21 cellular contexts compared by ENCODE assay signal in genomic region chr2:180694445-180695421, GRCh38.
DNase-seq lines count a peak whose midpoint lies in the region; ATAC-seq and TF ChIP-seq lines count a peak whose summit lies in the region.
"Had no signal": no experiment of that assay in that cellular context is flagged by ENCODE, and none has a peak within 500 bp of the region (broad histone marks: within the 10 kb centered on the region; RNA-seq: fewer than 3 reads in every experiment).

No MANE protein-coding gene starts in this region.

- BruUV-seq in PC-3 (replicated peaks; lab: Mats Ljungman, UMichigan): no TSS peak

- H3K4me3 ChIP-seq in Karpas-422 (ENCODE audit: low read length) (peak overlapping the region; percentile 21; the same call in 1 of the 2 replicates), PC-3 (ENCODE audit: low read length) (peak overlapping the region; percentile 75), foreskin fibroblast (ENCODE audit: low read depth in 1 of 2, low read length in 2 of 2) (peak overlapping the region; percentile 18 to 22)
- H3K4me3 ChIP-seq: cardiac muscle cell, heart left ventricle, vagina had no signal

- POLR2A ChIA-PET in PC-3 (lab: Charles Lee; ENCODE audit: unreplicated experiment): interaction anchor here (0.5 kb wide), 1 partner anchor 365 kb away, joined by 4 read pairs; no protein-coding TSS in a partner anchor

- DNase-seq in EH (ENCODE audit: low read depth) (peak; percentile 13), Karpas-422 (no peak), PC-3 (no peak), foreskin fibroblast (peak in 1 of 2 donors; percentile 52), COR-L47 (lab: John Stamatoyannopoulos, UW) (no peak), NCI-H1436 (lab: John Stamatoyannopoulos, UW) (no peak)
- DNase-seq: activated CD4-positive, CD25-positive, alpha-beta regulatory T cell treated with anti-CD3 and anti-CD28 coated beads, Interleukin-2, amount 50 U/mL, for 72 hours; DND-41; H9; heart left ventricle; naive thymus-derived CD4-positive, alpha-beta T cell; NCI-H1092 treated with DMSO at 0.1 percent for 48 hours; NCI-H226; NK-92 treated with Interleukin-12 subunit alpha and Interleukin-12 subunit beta, amount 100 ng/mL, for 24 hours; stimulated activated CD4-positive, alpha-beta T cell treated with anti-CD3 and anti-CD28 coated beads, Interleukin-2, amount 100 ng/mL, for 48 hours had no signal

- no peak for ATAC-seq in PC-3
- no peak for ATAC-seq in GM18511 (IDR thresholded peaks at IDR 0.05; ENCODE audit: unreplicated experiment)
- no peak for ATAC-seq in HG03460 (IDR thresholded peaks at IDR 0.05; ENCODE audit: unreplicated experiment)
- ATAC-seq: activated T-helper 17 cell treated with anti-CD3 and anti-CD28 coated beads, Interleukin-2, amount 50 U/mL, for 72 hours; heart left ventricle; naive thymus-derived CD4-positive, alpha-beta T cell had no signal

- H3K9ac ChIP-seq in Karpas-422 (ENCODE audit: low read length): peak overlapping the region; percentile 27; the same call in 1 of the 2 replicates
- H3K9ac ChIP-seq in PC-3 (ENCODE audit: low read length): peak overlapping the region; percentile 40

- peak overlapping the region; percentile 31 for H3K4me2 ChIP-seq in Karpas-422 (ENCODE audit: low read depth, low read length, poor library complexity, severe bottlenecking)
- H3K4me2 ChIP-seq in PC-3 (ENCODE audit: low read length): peak overlapping the region; percentile 91

- H4K20me1 ChIP-seq in Karpas-422 (ENCODE audit: insufficient read depth, low read depth, low read length): no peaks in the 10 kb centered on the region
- H4K20me1 ChIP-seq in PC-3 (ENCODE audit: low read length): no peaks in the 10 kb centered on the region

- H3F3A ChIP-seq in PC-3 (ENCODE audit: low read length, unreplicated experiment): no peaks in the 10 kb centered on the region

- H2AFZ ChIP-seq in Karpas-422 (ENCODE audit: low read length) (peak overlapping the region; percentile 10; the same call in 1 of the 2 replicates), PC-3 (ENCODE audit: low read length) (peak overlapping the region; percentile 47)

- H3K27me3 ChIP-seq in Karpas-422 (ENCODE audit: low read length) (no peaks in the 10 kb centered on the region), PC-3 (ENCODE audit: low read length) (no peaks in the 10 kb centered on the region)
- H3K27me3 ChIP-seq: cardiac muscle cell, heart left ventricle, vagina had no signal

- H3K79me2 ChIP-seq in Karpas-422 (ENCODE audit: low read length) (no peaks in the 10 kb centered on the region), PC-3 (ENCODE audit: low read length) (peaks cover 48% of the 10 kb centered on the region)

- H3K27ac ChIP-seq in Karpas-422 (ENCODE audit: low read length): no peak overlapping the region
- no peak overlapping the region for H3K27ac ChIP-seq in PC-3 (ENCODE audit: low read length)
- H3K27ac ChIP-seq: cardiac muscle cell, esophagus muscularis mucosa, heart left ventricle, vagina had no signal

- no peaks in the 10 kb centered on the region for H3K36me3 ChIP-seq in Karpas-422 (ENCODE audit: insufficient read depth, low read length)
- no peaks in the 10 kb centered on the region for H3K36me3 ChIP-seq in PC-3 (ENCODE audit: low read depth, low read length)
- H3K36me3 ChIP-seq: cardiac muscle cell, esophagus muscularis mucosa, heart left ventricle, vagina had no signal

- no peak for TF ChIP-seq CTCF in PC-3 (conservative IDR thresholded peaks at IDR 0.05; ENCODE audit: low read depth, low read length)
- TF ChIP-seq CTCF in foreskin fibroblast (IDR thresholded peaks at IDR 0.05; ENCODE audit: low read depth, low read length): no peak

- intact Hi-C loops in PC-3 (cut with micrococcal nuclease): loop anchor here (5.0 to 10.0 kb wide), 4 partner anchors 48 to 570 kb away; no protein-coding TSS in a partner anchor

- no peaks in the 10 kb centered on the region for H3K9me2 ChIP-seq in Karpas-422 (replicated peaks; ENCODE audit: insufficient read depth, low read length)
- H3K9me2 ChIP-seq in PC-3 (replicated peaks; ENCODE audit: low read length): no peaks in the 10 kb centered on the region

- H3K9me3 ChIP-seq in Karpas-422 (ENCODE audit: low read length) (no peaks in the 10 kb centered on the region), PC-3 (ENCODE audit: low read length) (no peaks in the 10 kb centered on the region)
- H3K9me3 ChIP-seq: esophagus muscularis mucosa, heart left ventricle, vagina had no signal

- CTCF ChIA-PET in PC-3 (lab: Charles Lee): no interaction called here

- peaks cover 8% of the 10 kb centered on the region; the same call in 1 of the 2 replicates for H3K4me1 ChIP-seq in Karpas-422 (ENCODE audit: low read length)
- H3K4me1 ChIP-seq in PC-3 (ENCODE audit: insufficient read depth, low read length): peaks cover 50% of the 10 kb centered on the region
- H3K4me1 ChIP-seq: heart left ventricle had no signal

Comparison
In these comparisons a context has a peak if more than half of its experiments do, and no peak if none do; other contexts are left out.
1. H3K4me3 ChIP-seq: peak in every context shown above with its lines; median percentile 75 in PC-3; 21 in Karpas-422; 20 in foreskin fibroblast.